Comparison of ENCODE assay signal across 36 cellular contexts in genomic region chr19:5929179-5929578, GRCh38. TPM values are rescaled to one million over a fixed set of nuclear protein-coding genes. Genes with fewer than 3 reads are reported as not detected.
"Had no signal": no experiment of that assay in that cellular context is flagged by ENCODE, and none has a peak within 500 bp of the region (broad histone marks: within the 10 kb centered on the region; RNA-seq: fewer than 3 reads in every experiment).

No MANE protein-coding gene starts in this region.

- H3K4me1 Mint-ChIP-seq: activated naive CD4-positive, alpha-beta T cell treated with anti-CD3 and anti-CD28 coated beads, Interleukin-2, amount 10 ng/mL, durations not matched to agents 7 days and 5 days had no signal

- H2AFZ ChIP-seq: parathyroid adenoma had no signal

- H3K27ac Mint-ChIP-seq: activated T-helper 1 cell treated with anti-CD3 and anti-CD28 coated beads, Interleukin-12 subunit alpha, Interleukin-12 subunit beta, Interleukin-2, Interleukin-4 antibody, amounts not matched to agents 30 ng/mL and 10 ng/mL and 1 ng/mL, durations not matched to agents 14 hours and 24 hours and 36 hours had no signal

- H3K27ac ChIP-seq: brain microvascular endothelial cell, foreskin keratinocyte, parathyroid adenoma, psoas muscle, right atrium auricular region, thyroid gland, upper lobe of right lung, VCaP had no signal

- FAIRE-seq: astrocyte, endothelial cell of umbilical vein, TTC549 had no signal

- H3K27me3 ChIP-seq: brain microvascular endothelial cell, foreskin keratinocyte, right atrium auricular region, thyroid gland, upper lobe of right lung had no signal

- H3K4me3 ChIP-seq: psoas muscle, right atrium auricular region, thyroid gland, upper lobe of right lung had no signal

- H3K27me3 Mint-ChIP-seq: activated naive CD4-positive, alpha-beta T cell treated with anti-CD3 and anti-CD28 coated beads, Interleukin-2, amount 10 ng/mL, durations not matched to agents 7 days and 5 days; effector memory CD8-positive, alpha-beta T cell had no signal

- H3K4me1 ChIP-seq: foreskin keratinocyte, parathyroid adenoma, psoas muscle had no signal

- H3K9ac ChIP-seq: parathyroid adenoma had no signal

- H3K9me3 Mint-ChIP-seq: activated naive CD4-positive, alpha-beta T cell treated with anti-CD3 and anti-CD28 coated beads, Interleukin-2, amount 10 ng/mL, durations not matched to agents 7 days and 5 days; activated T-helper 1 cell treated with anti-CD3 and anti-CD28 coated beads, Interleukin-12 subunit alpha, Interleukin-12 subunit beta, Interleukin-2, Interleukin-4 antibody, amounts not matched to agents 30 ng/mL and 10 ng/mL and 1 ng/mL, durations not matched to agents 14 hours and 24 hours and 36 hours; effector memory CD8-positive, alpha-beta T cell had no signal

- H3K9me3 ChIP-seq: psoas muscle, right atrium auricular region, thyroid gland, upper lobe of right lung had no signal

- H3K4me3 Mint-ChIP-seq: activated naive CD4-positive, alpha-beta T cell treated with anti-CD3 and anti-CD28 coated beads, Interleukin-2, amount 10 ng/mL, durations not matched to agents 7 days and 5 days; activated T-helper 1 cell treated with anti-CD3 and anti-CD28 coated beads, Interleukin-12 subunit alpha, Interleukin-12 subunit beta, Interleukin-2, Interleukin-4 antibody, amounts not matched to agents 30 ng/mL and 10 ng/mL and 1 ng/mL, durations not matched to agents 14 hours and 24 hours and 36 hours; effector memory CD8-positive, alpha-beta T cell had no signal

- ATAC-seq: effector memory CD8-positive, alpha-beta T cell; foreskin keratinocyte; psoas muscle; upper lobe of right lung had no signal

- DNase-seq: activated CD4-positive, alpha-beta T cell treated with anti-CD3 and anti-CD28 coated beads for 4 hours; activated CD4-positive, alpha-beta T cell treated with anti-CD3 and anti-CD28 coated beads, Interleukin-2, amount 50 U/mL, for 4 hours; activated CD8-positive, alpha-beta memory T cell treated with anti-CD3 and anti-CD28 coated beads for 24 hours; activated CD8-positive, alpha-beta memory T cell treated with anti-CD3 and anti-CD28 coated beads, Interleukin-2, amount 50 U/mL, for 4 hours; activated effector memory CD4-positive, alpha-beta T cell treated with anti-CD3 and anti-CD28 coated beads, Interleukin-2, amount 50 U/mL, for 16 hours; activated naive CD4-positive, alpha-beta T cell treated with anti-CD3 and anti-CD28 coated beads, Interleukin-2, amount 10 ng/mL, durations not matched to agents 7 days and 5 days; activated T-cell treated with anti-CD3 and anti-CD28 coated beads, Interleukin-2, amount 50 U/mL, for 1 hour; amniotic stem cell; brain microvascular endothelial cell; caudate nucleus; cortex of kidney; effector memory CD8-positive, alpha-beta T cell; foreskin keratinocyte; islet precursor cell; mammary epithelial cell; nucleus accumbens; psoas muscle; stimulated activated CD4-positive, alpha-beta T cell treated with anti-CD3 and anti-CD28 coated beads, Interleukin-2, amount 100 ng/mL, for 48 hours; stimulated activated naive CD8-positive, alpha-beta T cell treated with anti-CD3 and anti-CD28 coated beads, Interleukin-15, Interleukin-2, amounts not matched to agents 100 U/mL and 50 U/mL, for 24 hours; substantia nigra; T-helper 9 cell; thyroid gland; upper lobe of right lung had no signal

RNA-seq across cellular contexts. Expression of gene FUT5, which starts 58.8 kb away (rescaled TPM):
- total RNA-seq: activated T-helper 1 cell treated with anti-CD3 and anti-CD28 coated beads, Interleukin-12 subunit alpha, Interleukin-12 subunit beta, Interleukin-2, Interleukin-4 antibody, amounts not matched to agents 30 ng/mL and 10 ng/mL and 1 ng/mL, durations not matched to agents 14 hours and 24 hours and 36 hours; chondrocyte; endothelial cell of umbilical vein; foreskin keratinocyte; left colon; mammary epithelial cell; mucosa of gallbladder; psoas muscle; right atrium auricular region; T-helper 1 cell treated with Interleukin-12 subunit alpha and Interleukin-12 subunit beta and Interleukin-4 antibody, amounts not matched to agents 30 ng/mL and 1 ng/mL, for 36 hours; thyroid gland; upper lobe of right lung had no signal
- polyA plus RNA-seq: endothelial cell of umbilical vein, esophagus, foreskin keratinocyte, mammary epithelial cell, neural cell, psoas muscle had no signal
